In genomic region chr9:87217056-87217455, GRCh38 we compare ENCODE assay signal across 26 cellular contexts.
"Had no signal": no experiment of that assay in that cellular context is flagged by ENCODE, and none has a peak within 500 bp of the region (broad histone marks: within the 10 kb centered on the region; RNA-seq: fewer than 3 reads in every experiment).

No MANE protein-coding gene starts in this region.

- H3K4me1 Mint-ChIP-seq: activated CD4-positive, alpha-beta T cell treated with anti-CD3 and anti-CD28 coated beads, Interleukin-2, amount 10 ng/mL, durations not matched to agents 7 days and 5 days; activated T-helper 17 cell treated with anti-CD3 and anti-CD28 coated beads, Interleukin-2, amount 50 U/mL, for 72 hours had no signal

- H3K36me3 ChIP-seq: ascending aorta, breast epithelium, cardiac muscle cell, colonic mucosa, gastrocnemius medialis, heart right ventricle had no signal

- DNase-seq: activated CD4-positive, alpha-beta T cell treated with anti-CD3 and anti-CD28 coated beads for 1 hour; activated CD4-positive, alpha-beta T cell treated with anti-CD3 and anti-CD28 coated beads for 4 hours; activated CD4-positive, alpha-beta T cell treated with anti-CD3 and anti-CD28 coated beads, Interleukin-2, amount 10 ng/mL, durations not matched to agents 7 days and 5 days; activated CD4-positive, alpha-beta T cell treated with anti-CD3 and anti-CD28 coated beads, Interleukin-2, amount 50 U/mL, for 4 hours; activated CD8-positive, alpha-beta memory T cell treated with anti-CD3 and anti-CD28 coated beads for 24 hours; activated CD8-positive, alpha-beta T cell treated with anti-CD3 and anti-CD28 coated beads for 36 hours; activated effector memory CD4-positive, alpha-beta T cell treated with Interleukin-2 at 50 U/mL for 16 hours; activated gamma-delta T cell treated with Interleukin-2 at 50 U/mL for 16 hours; activated naive CD4-positive, alpha-beta T cell treated with anti-CD3 and anti-CD28 coated beads, Interleukin-2, amount 50 U/mL, for 16 hours; activated naive CD4-positive, alpha-beta T cell treated with Interleukin-2 at 50 U/mL for 16 hours; activated T-cell treated with anti-CD3 and anti-CD28 coated beads, Interleukin-2, amount 50 U/mL, for 4 hours; central memory CD4-positive, alpha-beta T cell; cerebellar nuclear complex; colonic mucosa; effector CD8-positive, alpha-beta T cell; foreskin keratinocyte; gastrocnemius medialis; heart right ventricle; T-helper 2 cell had no signal

- H3K36me3 Mint-ChIP-seq: activated naive CD8-positive, alpha-beta T cell; brain had no signal

- ATAC-seq: activated CD8-positive, alpha-beta T cell treated with anti-CD3 and anti-CD28 coated beads for 36 hours; activated T-cell treated with anti-CD3 and anti-CD28 coated beads, Interleukin-2, amount 50 U/mL, for 4 hours; activated T-helper 17 cell treated with anti-CD3 and anti-CD28 coated beads, Interleukin-2, amount 50 U/mL, for 72 hours; esophagus mucosa; foreskin keratinocyte; gastrocnemius medialis; heart right ventricle had no signal

- H3K4me3 Mint-ChIP-seq: activated CD4-positive, alpha-beta T cell treated with anti-CD3 and anti-CD28 coated beads, Interleukin-2, amount 10 ng/mL, durations not matched to agents 7 days and 5 days; activated CD8-positive, alpha-beta T cell treated with anti-CD3 and anti-CD28 coated beads for 36 hours; activated naive CD8-positive, alpha-beta T cell; activated T-cell treated with anti-CD3 and anti-CD28 coated beads, Interleukin-2, amount 50 U/mL, for 4 hours; activated T-helper 17 cell treated with anti-CD3 and anti-CD28 coated beads, Interleukin-2, amount 50 U/mL, for 72 hours; brain had no signal

- H3K27ac ChIP-seq: ascending aorta, breast epithelium, cardiac muscle cell, colonic mucosa, foreskin keratinocyte, gastrocnemius medialis, heart right ventricle had no signal

- H3K9me3 ChIP-seq: ascending aorta, breast epithelium, colonic mucosa, gastrocnemius medialis, heart right ventricle had no signal

- H3K27me3 ChIP-seq: ascending aorta, breast epithelium, cardiac muscle cell, colonic mucosa, foreskin keratinocyte, gastrocnemius medialis had no signal

- H3K9me3 Mint-ChIP-seq: activated CD4-positive, alpha-beta T cell treated with anti-CD3 and anti-CD28 coated beads, Interleukin-2, amount 10 ng/mL, durations not matched to agents 7 days and 5 days; activated CD8-positive, alpha-beta T cell treated with anti-CD3 and anti-CD28 coated beads for 36 hours; activated T-cell treated with anti-CD3 and anti-CD28 coated beads, Interleukin-2, amount 50 U/mL, for 4 hours; activated T-helper 17 cell treated with anti-CD3 and anti-CD28 coated beads, Interleukin-2, amount 50 U/mL, for 72 hours had no signal

- H3K27ac Mint-ChIP-seq: activated CD4-positive, alpha-beta T cell treated with anti-CD3 and anti-CD28 coated beads, Interleukin-2, amount 10 ng/mL, durations not matched to agents 7 days and 5 days; activated CD8-positive, alpha-beta T cell treated with anti-CD3 and anti-CD28 coated beads for 36 hours; activated naive CD8-positive, alpha-beta T cell; activated T-helper 17 cell treated with anti-CD3 and anti-CD28 coated beads, Interleukin-2, amount 50 U/mL, for 72 hours; brain had no signal

- H3K4me3 ChIP-seq: ascending aorta, breast epithelium, cardiac muscle cell, colonic mucosa, gastrocnemius medialis, heart right ventricle had no signal

- H3K4me1 ChIP-seq: ascending aorta, breast epithelium, colonic mucosa, gastrocnemius medialis, heart right ventricle had no signal
